In the genomic region with DNA sequence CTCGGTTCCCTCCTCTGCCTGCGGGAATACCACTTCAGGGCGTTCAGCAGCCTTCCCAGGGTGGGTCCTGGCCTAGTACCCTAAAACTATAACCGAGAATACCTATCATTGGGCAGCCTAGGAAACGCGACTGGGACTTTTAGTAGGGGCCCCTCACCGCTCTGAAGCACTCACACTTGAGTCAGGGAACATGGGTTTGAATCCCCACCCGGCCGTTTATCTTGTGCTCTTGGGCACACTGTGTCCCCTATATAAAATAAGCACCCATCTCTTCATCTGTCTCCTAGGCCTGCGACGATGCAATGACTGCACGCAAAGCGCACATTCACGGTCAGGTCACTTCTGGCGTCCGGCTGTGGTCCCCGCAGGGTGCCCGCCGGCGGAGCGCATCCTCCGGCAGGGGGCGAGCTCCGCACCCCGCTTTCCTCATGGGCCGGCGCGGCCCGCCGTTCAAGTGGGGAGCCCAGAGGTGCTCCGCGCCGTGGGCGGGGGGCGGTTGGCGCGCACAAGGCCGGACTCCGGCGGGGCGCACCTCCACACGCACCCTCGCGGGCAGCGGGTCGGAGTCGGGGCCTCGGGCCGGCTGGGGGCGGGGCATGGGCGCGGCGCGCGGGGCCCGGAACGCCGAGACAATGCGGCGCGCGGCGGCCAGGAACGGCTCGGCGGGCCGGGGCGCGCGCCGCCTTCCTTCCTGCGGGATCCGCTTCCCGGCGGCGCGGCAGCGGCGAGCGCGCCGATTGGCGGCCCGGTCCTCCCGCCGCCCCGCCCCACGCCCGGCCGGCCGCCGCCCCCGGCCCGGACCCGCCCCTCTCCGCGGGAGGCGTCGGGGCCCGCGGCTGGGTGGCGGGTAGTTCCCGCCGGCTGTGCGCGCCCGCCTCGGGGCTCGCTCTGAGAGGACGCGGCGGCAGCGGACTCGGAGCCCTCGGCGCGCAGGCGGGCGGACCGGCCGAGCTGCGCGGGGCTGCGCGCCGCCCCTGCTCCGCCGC, we compare ENCODE assay signal across 8 cellular contexts. TPM values are rescaled to one million over a fixed set of nuclear protein-coding genes. Genes with fewer than 3 reads are reported as not detected.
DNase-seq lines count a peak whose midpoint lies in the region; ATAC-seq and TF ChIP-seq lines count a peak whose summit lies in the region.

A gene (plus strand): TSS at position 850 of the 986 bp plus-strand sequence. CDS start 293 bp downstream, outside the sequence.

- TF ChIP-seq CTCF in VCaP (conservative IDR thresholded peaks at IDR 0.05) (peak; percentile 80), liver (IDR thresholded peaks at IDR 0.05; ENCODE audit: low read depth, low read length, missing input control) (peak; percentile 65)

- H3K36me3 ChIP-seq in H7 (replicated peaks; ENCODE audit: control insufficient read depth, insufficient read depth, low read length) (no peaks in the 10 kb centered on the region), duodenal mucosa (ENCODE audit: control insufficient read depth in 1 of 2, insufficient read depth in 2 of 2, low read length in 2 of 2) (no peaks in the 10 kb centered on the region), liver (ENCODE audit: control insufficient read depth in 4 of 4, insufficient read depth in 3 of 4, low read depth in 1 of 4, low read length in 3 of 4) (no peaks in the 10 kb centered on the region)

- H3K27me3 ChIP-seq in H7 (ENCODE audit: control insufficient read depth, insufficient read depth, low read length), result peaks cover 25% of the 10 kb centered on the region
- H3K27me3 ChIP-seq in duodenal mucosa (ENCODE audit: control insufficient read depth in 1 of 2, insufficient read depth in 2 of 2, low read length in 2 of 2), result no peaks in the 10 kb centered on the region
- peaks cover 0 to 2% (median 0%) of the 10 kb centered on the region in 4 donors for H3K27me3 ChIP-seq in liver (ENCODE audit: control insufficient read depth in 4 of 4, insufficient read depth in 4 of 4, low read length in 3 of 4)

- H3K4me3 ChIP-seq in H7 (ENCODE audit: insufficient read depth, low read depth, low read length) (peak within 1 kb of the TSS; percentile 78), duodenal mucosa (ENCODE audit: low read depth in 1 of 2, low read length in 2 of 2) (peak within 1 kb of the TSS; percentile 73 to 79), liver (ENCODE audit: low read depth in 1 of 3, low read length in 3 of 3) (peak within 1 kb of the TSS; percentile 54 to 96 (median 70))

- H3K4me1 ChIP-seq in duodenal mucosa (ENCODE audit: control insufficient read depth in 1 of 2, insufficient read depth in 2 of 2, low read length in 2 of 2) (peaks cover 33 to 40% of the 10 kb centered on the region in 2 donors), liver (ENCODE audit: control insufficient read depth in 4 of 4, insufficient read depth in 4 of 4, low read length in 3 of 4) (peaks cover 7 to 25% (median 18%) of the 10 kb centered on the region in 4 donors)

- WGBS in liver, result 3% methylated on average over 127 of the region's 128 CpGs

- H3K9ac ChIP-seq in duodenal mucosa (ENCODE audit: low read depth in 1 of 2, low read length in 2 of 2) (peak within 1 kb of the TSS; percentile 51 to 84), liver (ENCODE audit: low read depth in 1 of 2, low read length in 2 of 2) (no peak within 1 kb of the TSS)

- H3K27ac ChIP-seq in VCaP, result peak within 1 kb of the TSS; percentile 94
- peak within 1 kb of the TSS; percentile 81 for H3K27ac ChIP-seq in duodenal mucosa (ENCODE audit: low read depth, low read length)
- H3K27ac ChIP-seq in liver (ENCODE audit: low read depth in 1 of 2, low read length in 2 of 2), result peak within 1 kb of the TSS; percentile 25 to 63

- no peak for ATAC-seq in HG03159 (IDR thresholded peaks at IDR 0.05; ENCODE audit: unreplicated experiment)

- H3K9me3 ChIP-seq in duodenal mucosa (ENCODE audit: control insufficient read depth in 1 of 2, low read length in 2 of 2) (no peaks in the 10 kb centered on the region), liver (ENCODE audit: control insufficient read depth in 4 of 4, low read length in 3 of 4) (no peaks in the 10 kb centered on the region)

- peak; percentile 38 for DNase-seq in GM04504 (ENCODE audit: low read depth)
- peak; percentile 99 for DNase-seq in H7
- DNase-seq in NCI-H128 (lab: John Stamatoyannopoulos, UW; ENCODE audit: unreplicated experiment), result peak; percentile 30
- DNase-seq in stimulated activated CD4-positive, alpha-beta T cell treated with anti-CD3 and anti-CD28 coated beads, Interleukin-4, amount 100 ng/mL, for 24 hours, result peak; percentile 31

- peak; percentile 49 to 69 for TF ChIP-seq RAD21 in liver (IDR thresholded peaks at IDR 0.05)

TF ChIP-seq in liver, 16 proteins besides CTCF, POLR2A, EP300 and RAD21:
- TF ChIP-seq FOXA1 (IDR thresholded peaks at IDR 0.05) (no peak), GABPA (IDR thresholded peaks at IDR 0.05 in 1 of 2, conservative IDR thresholded peaks at IDR 0.05 in 1 of 2) (no peak), JUND (IDR thresholded peaks at IDR 0.05) (no peak), SP1 (IDR thresholded peaks at IDR 0.05) (no peak), RXRA (IDR thresholded peaks at IDR 0.05) (no peak), TAF1 (conservative IDR thresholded peaks at IDR 0.05) (no peak), NR2F2 (IDR thresholded peaks at IDR 0.05) (no peak), FOXA2 (IDR thresholded peaks at IDR 0.05) (no peak), EGR1 (IDR thresholded peaks at IDR 0.05; ENCODE audit: low read depth in 2 of 2) (no peak), HNF4A (conservative IDR thresholded peaks at IDR 0.05) (no peak), YY1 (IDR thresholded peaks at IDR 0.05) (no peak), HNF4G (IDR thresholded peaks at IDR 0.05) (no peak)
- TF ChIP-seq, protein P1, sequence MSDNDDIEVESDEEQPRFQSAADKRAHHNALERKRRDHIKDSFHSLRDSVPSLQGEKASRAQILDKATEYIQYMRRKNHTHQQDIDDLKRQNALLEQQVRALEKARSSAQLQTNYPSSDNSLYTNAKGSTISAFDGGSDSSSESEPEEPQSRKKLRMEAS (IDR thresholded peaks at IDR 0.05), result no peak
- TF ChIP-seq, protein P2, sequence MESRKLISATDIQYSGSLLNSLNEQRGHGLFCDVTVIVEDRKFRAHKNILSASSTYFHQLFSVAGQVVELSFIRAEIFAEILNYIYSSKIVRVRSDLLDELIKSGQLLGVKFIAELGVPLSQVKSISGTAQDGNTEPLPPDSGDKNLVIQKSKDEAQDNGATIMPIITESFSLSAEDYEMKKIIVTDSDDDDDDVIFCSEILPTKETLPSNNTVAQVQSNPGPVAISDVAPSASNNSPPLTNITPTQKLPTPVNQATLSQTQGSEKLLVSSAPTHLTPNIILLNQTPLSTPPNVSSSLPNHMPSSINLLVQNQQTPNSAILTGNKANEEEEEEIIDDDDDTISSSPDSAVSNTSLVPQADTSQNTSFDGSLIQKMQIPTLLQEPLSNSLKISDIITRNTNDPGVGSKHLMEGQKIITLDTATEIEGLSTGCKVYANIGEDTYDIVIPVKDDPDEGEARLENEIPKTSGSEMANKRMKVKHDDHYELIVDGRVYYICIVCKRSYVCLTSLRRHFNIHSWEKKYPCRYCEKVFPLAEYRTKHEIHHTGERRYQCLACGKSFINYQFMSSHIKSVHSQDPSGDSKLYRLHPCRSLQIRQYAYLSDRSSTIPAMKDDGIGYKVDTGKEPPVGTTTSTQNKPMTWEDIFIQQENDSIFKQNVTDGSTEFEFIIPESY (IDR thresholded peaks at IDR 0.05), result no peak
- TF ChIP-seq, protein P3, sequence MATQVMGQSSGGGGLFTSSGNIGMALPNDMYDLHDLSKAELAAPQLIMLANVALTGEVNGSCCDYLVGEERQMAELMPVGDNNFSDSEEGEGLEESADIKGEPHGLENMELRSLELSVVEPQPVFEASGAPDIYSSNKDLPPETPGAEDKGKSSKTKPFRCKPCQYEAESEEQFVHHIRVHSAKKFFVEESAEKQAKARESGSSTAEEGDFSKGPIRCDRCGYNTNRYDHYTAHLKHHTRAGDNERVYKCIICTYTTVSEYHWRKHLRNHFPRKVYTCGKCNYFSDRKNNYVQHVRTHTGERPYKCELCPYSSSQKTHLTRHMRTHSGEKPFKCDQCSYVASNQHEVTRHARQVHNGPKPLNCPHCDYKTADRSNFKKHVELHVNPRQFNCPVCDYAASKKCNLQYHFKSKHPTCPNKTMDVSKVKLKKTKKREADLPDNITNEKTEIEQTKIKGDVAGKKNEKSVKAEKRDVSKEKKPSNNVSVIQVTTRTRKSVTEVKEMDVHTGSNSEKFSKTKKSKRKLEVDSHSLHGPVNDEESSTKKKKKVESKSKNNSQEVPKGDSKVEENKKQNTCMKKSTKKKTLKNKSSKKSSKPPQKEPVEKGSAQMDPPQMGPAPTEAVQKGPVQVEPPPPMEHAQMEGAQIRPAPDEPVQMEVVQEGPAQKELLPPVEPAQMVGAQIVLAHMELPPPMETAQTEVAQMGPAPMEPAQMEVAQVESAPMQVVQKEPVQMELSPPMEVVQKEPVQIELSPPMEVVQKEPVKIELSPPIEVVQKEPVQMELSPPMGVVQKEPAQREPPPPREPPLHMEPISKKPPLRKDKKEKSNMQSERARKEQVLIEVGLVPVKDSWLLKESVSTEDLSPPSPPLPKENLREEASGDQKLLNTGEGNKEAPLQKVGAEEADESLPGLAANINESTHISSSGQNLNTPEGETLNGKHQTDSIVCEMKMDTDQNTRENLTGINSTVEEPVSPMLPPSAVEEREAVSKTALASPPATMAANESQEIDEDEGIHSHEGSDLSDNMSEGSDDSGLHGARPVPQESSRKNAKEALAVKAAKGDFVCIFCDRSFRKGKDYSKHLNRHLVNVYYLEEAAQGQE (IDR thresholded peaks at IDR 0.05), result no peak
- TF ChIP-seq, protein P4, sequence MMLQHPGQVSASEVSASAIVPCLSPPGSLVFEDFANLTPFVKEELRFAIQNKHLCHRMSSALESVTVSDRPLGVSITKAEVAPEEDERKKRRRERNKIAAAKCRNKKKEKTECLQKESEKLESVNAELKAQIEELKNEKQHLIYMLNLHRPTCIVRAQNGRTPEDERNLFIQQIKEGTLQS (IDR thresholded peaks at IDR 0.05), result no peak

RNA-seq across cellular contexts. Expression of the gene that starts here (rescaled TPM):
- 5.2 TPM in 2 replicates for total RNA-seq in H7 (2014; rRNA removed; shearing (Covaris generic))
- 1 to 10 TPM; 3.5 to 5.9 TPM for total RNA-seq in liver
- 1 to 10 TPM in 1 of 2 donors, under 1 TPM in 1; 0.36 to 1.6 TPM for polyA plus RNA-seq in liver

Comparison
In these comparisons a context has a peak if more than half of its experiments do, and no peak if none do; other contexts are left out.
1. DNase-seq: peak in every context shown above with its lines; median percentile 99 in H7; 38 in GM04504; 31 in stimulated activated CD4-positive, alpha-beta T cell treated with anti-CD3 and anti-CD28 coated beads, Interleukin-4, amount 100 ng/mL, for 24 hours; 30 in NCI-H128.
2. H3K27ac ChIP-seq: peak in every context shown above with its lines; median percentile 94 in VCaP; 81 in duodenal mucosa; 44 in liver.
3. H3K9ac ChIP-seq: peak in duodenal mucosa (2 of 2); none in liver (0 of 2).
4. Peak in every context shown above with its lines, with median percentiles within 50 percentile points of each other: H3K4me3 ChIP-seq.